In the genomic region with DNA sequence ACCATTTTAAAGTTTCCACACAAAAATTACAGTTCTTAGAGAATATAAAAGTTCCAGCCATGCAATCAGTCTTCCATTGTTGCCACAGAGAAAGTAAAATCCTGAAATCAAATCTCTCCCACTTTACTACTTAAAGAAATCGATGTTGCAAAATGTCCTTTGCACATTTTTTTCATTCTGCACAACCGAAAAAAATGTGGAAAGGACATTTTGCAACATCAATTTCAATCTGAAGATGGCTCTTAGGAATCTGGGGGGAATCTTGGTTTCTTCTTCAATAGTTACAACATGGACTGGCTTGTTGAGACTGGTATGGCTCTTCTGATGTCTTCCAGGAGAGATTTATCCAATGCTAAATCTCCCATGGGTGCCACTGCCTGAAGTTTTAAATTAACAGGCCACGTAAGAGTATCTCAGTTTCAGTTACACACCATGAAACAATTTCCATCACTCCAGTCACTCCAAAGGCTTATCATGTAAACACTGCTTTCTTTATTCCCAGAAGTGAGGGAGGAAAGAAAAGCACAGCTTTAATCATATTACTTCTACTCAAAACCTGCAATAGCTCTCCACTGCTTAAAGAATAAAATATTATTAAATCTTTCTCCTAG, we compare ENCODE assay signal across 16 cellular contexts. TPM values are rescaled to one million over a fixed set of nuclear protein-coding genes. Genes with fewer than 3 reads are reported as not detected.
A peak's percentile ranks its signal among the peaks of the same experiment; 100 is the strongest.
DNase-seq lines count a peak whose midpoint lies in the region; ATAC-seq and TF ChIP-seq lines count a peak whose summit lies in the region.
"Had no signal": no experiment of that assay in that cellular context is flagged by ENCODE, and none has a peak within 500 bp of the region (broad histone marks: within the 10 kb centered on the region; RNA-seq: fewer than 3 reads in every experiment).

No MANE protein-coding gene starts in this region.

- ATAC-seq in body of pancreas (peak; percentile 33), foreskin keratinocyte (no peak), GM18861 (IDR thresholded peaks at IDR 0.05; ENCODE audit: unreplicated experiment) (no peak), left ventricle myocardium superior (no peak)
- ATAC-seq: HepG2 had no signal

- no peak for TF ChIP-seq POLR2A in body of pancreas (IDR thresholded peaks at IDR 0.05)
- TF ChIP-seq POLR2A in uterus (IDR thresholded peaks at IDR 0.05), result no peak

- H3K36me3 ChIP-seq in body of pancreas (replicated peaks in 1 of 2; ENCODE audit: insufficient read depth in 1 of 2, low read depth in 2 of 2) (no peaks in the 10 kb centered on the region), mesenchymal stem cell (ENCODE audit: control insufficient read depth in 1 of 2, insufficient read depth in 2 of 2, low read depth in 1 of 2, low read length in 2 of 2) (no peaks in the 10 kb centered on the region), uterus (no peaks in the 10 kb centered on the region)
- H3K36me3 ChIP-seq: BE2C, HAP-1 had no signal

- TF ChIP-seq CTCF in body of pancreas (IDR thresholded peaks at IDR 0.05) (no peak), foreskin keratinocyte (conservative IDR thresholded peaks at IDR 0.05) (no peak), uterus (IDR thresholded peaks at IDR 0.05) (no peak)

- H3K23ac ChIP-seq in mesenchymal stem cell (ENCODE audit: low read length in 2 of 2), result no peak overlapping the region

- H3K9ac ChIP-seq in mesenchymal stem cell (ENCODE audit: low read length), result no peak overlapping the region
- H3K9ac ChIP-seq: GM23248 had no signal

- H2AK5ac ChIP-seq in mesenchymal stem cell (ENCODE audit: low read length, severe bottlenecking), result no peak overlapping the region

- no peaks in the 10 kb centered on the region for H3K79me1 ChIP-seq in mesenchymal stem cell (replicated peaks; ENCODE audit: low read length, poor library complexity, severe bottlenecking)

- DNase-seq in COLO829 (ENCODE audit: low spot score) (peak; percentile 52), body of pancreas (no peak), foreskin keratinocyte (peak; percentile 15 to 50), mesenchymal stem cell (peak; percentile 9), NCI-H2081 (lab: John Stamatoyannopoulos, UW) (no peak), uterus (no peak), left ventricle myocardium superior (no peak)
- DNase-seq: BE2C; C1 segment of cervical spinal cord; Caco-2; CD4-positive, CD25-positive, alpha-beta regulatory T cell; CD8-positive, alpha-beta memory T cell; GM23248 had no signal

- no peak overlapping the region for H4K91ac ChIP-seq in mesenchymal stem cell (ENCODE audit: low read length)

- no peak overlapping the region for H3K4me3 ChIP-seq in body of pancreas
- no peak overlapping the region for H3K4me3 ChIP-seq in mesenchymal stem cell (ENCODE audit: insufficient read depth in 1 of 2, low read depth in 1 of 2, low read length in 2 of 2)
- H3K4me3 ChIP-seq in uterus, result no peak overlapping the region
- H3K4me3 ChIP-seq: GM23248, HAP-1 had no signal

- no peak overlapping the region for H3K27ac ChIP-seq in body of pancreas
- H3K27ac ChIP-seq in foreskin keratinocyte, result no peak overlapping the region
- no peak overlapping the region for H3K27ac ChIP-seq in mesenchymal stem cell (ENCODE audit: low read length, poor library complexity, severe bottlenecking)
- H3K27ac ChIP-seq in uterus, result no peak overlapping the region
- H3K27ac ChIP-seq: GM23248 had no signal

- H2BK120ac ChIP-seq in mesenchymal stem cell (ENCODE audit: low read depth, low read length), result no peak overlapping the region

- H2BK5ac ChIP-seq in mesenchymal stem cell (ENCODE audit: low read depth, low read length, poor library complexity, severe bottlenecking), result no peak overlapping the region

- H2AFZ ChIP-seq in mesenchymal stem cell (ENCODE audit: low read depth, low read length), result no peak overlapping the region
- H2AFZ ChIP-seq: GM23248 had no signal

- no peak overlapping the region for H3K14ac ChIP-seq in mesenchymal stem cell (ENCODE audit: low read length in 2 of 2)

- peaks cover 11% of the 10 kb centered on the region for H3K4me1 ChIP-seq in body of pancreas
- H3K4me1 ChIP-seq in foreskin keratinocyte, result peaks cover 5% of the 10 kb centered on the region
- H3K4me1 ChIP-seq in mesenchymal stem cell (ENCODE audit: control insufficient read depth, insufficient read depth, low read depth, low read length), result peaks cover 4% of the 10 kb centered on the region
- no peaks in the 10 kb centered on the region for H3K4me1 ChIP-seq in uterus
- H3K4me1 ChIP-seq: BE2C, Caco-2, HAP-1 had no signal

- intact Hi-C loops in body of pancreas (cut with DNase I), result no loop called here
- intact Hi-C loops in uterus (cut with DNase I; ENCODE audit: low total_unique reads), result no loop called here
- intact Hi-C loops in left ventricle myocardium superior (cut with micrococcal nuclease), result no loop called here

- no peak overlapping the region for H3K4me2 ChIP-seq in mesenchymal stem cell (ENCODE audit: low read length, poor library complexity, severe bottlenecking)

- no peak overlapping the region for H2BK15ac ChIP-seq in mesenchymal stem cell (ENCODE audit: low read depth, poor library complexity, severe bottlenecking)

- 50 to 57% methylated on average over 3 of the region's 3 CpGs for WGBS in body of pancreas, 2 donors
- WGBS in mesenchymal stem cell, result 80% methylated on average over 3 of the region's 3 CpGs

- H2BK12ac ChIP-seq in mesenchymal stem cell (ENCODE audit: low read length in 2 of 2), result no peak overlapping the region

- H3K18ac ChIP-seq in mesenchymal stem cell (ENCODE audit: low read depth in 1 of 2, low read length in 2 of 2), result no peak overlapping the region

- H3K4ac ChIP-seq in mesenchymal stem cell (ENCODE audit: low read depth in 1 of 2, low read length in 2 of 2), result no peak overlapping the region

- H4K8ac ChIP-seq in mesenchymal stem cell (ENCODE audit: low read length), result no peak overlapping the region

- no peaks in the 10 kb centered on the region for H3K9me3 ChIP-seq in body of pancreas
- no peaks in the 10 kb centered on the region for H3K9me3 ChIP-seq in mesenchymal stem cell (ENCODE audit: control insufficient read depth, low read length)
- H3K9me3 ChIP-seq in uterus, result no peaks in the 10 kb centered on the region
- H3K9me3 ChIP-seq: BE2C, HAP-1 had no signal

- H3K27me3 ChIP-seq in body of pancreas (no peaks in the 10 kb centered on the region), foreskin keratinocyte (no peaks in the 10 kb centered on the region), mesenchymal stem cell (ENCODE audit: control insufficient read depth in 1 of 2, insufficient read depth in 1 of 2, low read length in 2 of 2) (no peaks in the 10 kb centered on the region), uterus (no peaks in the 10 kb centered on the region)
- H3K27me3 ChIP-seq: BE2C had no signal

RNA-seq across cellular contexts. Expression of gene CTNNB1, which starts 55.8 kb away (rescaled TPM):
- total RNA-seq in body of pancreas (100 to 1,000 TPM; 144 to 266 TPM), foreskin keratinocyte (438 and 461 TPM in 2 replicates), uterus (1,000 to 10,000 TPM in 1 of 4 donors, 100 to 1,000 TPM in 3; 319 to 1,124 (median 518) TPM), left ventricle myocardium superior (145 TPM)
- polyA plus RNA-seq in foreskin keratinocyte, result 135 and 150 TPM in 2 replicates
- polyA plus RNA-seq in mesenchymal stem cell (2013, experiment 1 of 2), result 374 TPM
- 364 TPM for polyA plus RNA-seq in mesenchymal stem cell (2013, experiment 2 of 2)

Comparison
In these comparisons a context has a peak if more than half of its experiments do, and no peak if none do; other contexts are left out.
1. DNase-seq: peak in COLO829 (single experiment), foreskin keratinocyte (2 of 2) and mesenchymal stem cell (single experiment); none in body of pancreas (0 of 4), NCI-H2081 (0 of 2), uterus (0 of 2) and left ventricle myocardium superior (single experiment).